Comparison of ENCODE assay signal across 10 cellular contexts in the genomic region with DNA sequence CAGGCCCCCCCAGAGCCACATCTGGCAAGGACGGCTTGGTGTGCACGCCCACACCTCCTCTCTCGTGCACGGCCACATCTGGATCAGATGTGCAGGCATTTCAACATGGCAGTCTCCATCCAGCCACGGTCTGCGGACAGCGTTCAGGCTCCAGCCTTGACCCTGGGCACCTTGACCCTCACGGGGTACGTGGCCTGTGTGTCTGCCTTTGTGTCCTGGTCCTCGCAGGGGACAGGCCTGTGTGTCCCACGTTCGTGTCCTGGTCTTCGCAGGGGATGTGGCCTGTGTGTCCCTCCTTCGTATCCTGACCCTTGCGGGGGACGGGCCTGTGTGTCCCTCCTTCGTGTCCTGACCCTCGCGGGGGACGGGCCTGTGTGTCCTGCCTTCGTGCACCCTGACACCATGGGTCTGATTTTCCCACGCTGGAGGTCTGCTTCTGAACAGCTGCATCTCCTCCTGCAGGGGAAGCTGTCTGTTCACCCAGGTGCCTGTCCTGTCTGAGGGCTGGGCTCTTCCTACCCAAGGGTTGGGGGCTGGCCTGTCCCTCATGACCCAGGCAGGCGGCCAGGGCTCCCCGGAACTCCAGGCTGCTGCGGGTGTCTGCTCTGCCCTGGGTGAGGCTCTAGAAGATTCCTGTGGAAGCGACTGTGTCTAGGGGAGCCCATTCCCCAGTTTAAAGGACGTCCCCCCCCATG. TPM values are rescaled to one million over a fixed set of nuclear protein-coding genes. Genes with fewer than 3 reads are reported as not detected.
DNase-seq lines count a peak whose midpoint lies in the region; ATAC-seq, FAIRE-seq and TF ChIP-seq lines count a peak whose summit lies in the region.
"Had no signal": no experiment of that assay in that cellular context is flagged by ENCODE, and none has a peak within 500 bp of the region (broad histone marks: within the 10 kb centered on the region; RNA-seq: fewer than 3 reads in every experiment).

No MANE protein-coding gene starts in this region.

- no peak for ATAC-seq in activated CD8-positive, alpha-beta memory T cell treated with anti-CD3 and anti-CD28 coated beads, Interleukin-2, amount 10 ng/mL, durations not matched to agents 7 days and 5 days

- peak overlapping the region; percentile 58 for H2AK5ac ChIP-seq in mesenchymal stem cell (ENCODE audit: low read length, severe bottlenecking)

- H4K20me1 ChIP-seq in astrocyte (ENCODE audit: insufficient read depth, low read length), result peaks cover 86% of the 10 kb centered on the region

- H3K4ac ChIP-seq in mesenchymal stem cell (ENCODE audit: low read depth in 1 of 2, low read length in 2 of 2), result peak overlapping the region; percentile 67 to 92

- H3K23ac ChIP-seq in mesenchymal stem cell (ENCODE audit: low read length in 2 of 2), result peak overlapping the region in 1 of 2 experiments; percentile 0

- H3K4me1 ChIP-seq in astrocyte (ENCODE audit: insufficient read depth, low read length) (peaks cover 48% of the 10 kb centered on the region), mesenchymal stem cell (ENCODE audit: control insufficient read depth, insufficient read depth, low read depth, low read length) (peaks cover 76% of the 10 kb centered on the region), stomach (peaks cover 7 to 50% (median 40%) of the 10 kb centered on the region in 4 donors)

- peak overlapping the region; percentile 36 for H2BK120ac ChIP-seq in mesenchymal stem cell (ENCODE audit: low read depth, low read length)

- H3K27ac Mint-ChIP-seq in activated CD8-positive, alpha-beta memory T cell treated with anti-CD3 and anti-CD28 coated beads, Interleukin-2, amount 10 ng/mL, durations not matched to agents 7 days and 5 days, result no peak overlapping the region
- H3K27ac Mint-ChIP-seq in astrocyte (ENCODE audit: unreplicated experiment), result no peak overlapping the region
- no peak overlapping the region for H3K27ac Mint-ChIP-seq in activated CD4-positive, alpha-beta T cell treated with anti-CD3 and anti-CD28 coated beads, Interleukin-2, amount 10 ng/mL, durations not matched to agents 24 days and 14 days

- H3K27me3 ChIP-seq in astrocyte (ENCODE audit: insufficient read depth, low read length) (no peaks in the 10 kb centered on the region), mesenchymal stem cell (ENCODE audit: control insufficient read depth in 1 of 2, insufficient read depth in 1 of 2, low read length in 2 of 2) (no peaks in the 10 kb centered on the region), stomach (no peaks in the 10 kb centered on the region)

- H3K27ac ChIP-seq in astrocyte (ENCODE audit: low read depth, low read length) (peak overlapping the region; percentile 69), mesenchymal stem cell (ENCODE audit: low read length, poor library complexity, severe bottlenecking) (peak overlapping the region; percentile 58), stomach (peak overlapping the region in 3 of 5 donors; percentile 1 to 49 (median 31))

- TF ChIP-seq POLR2A in stomach (IDR thresholded peaks at IDR 0.05), result no peak

- intact Hi-C loops in stomach (cut with DNase I; ENCODE audit: low total_unique reads), result no loop called here
- intact Hi-C loops in activated CD4-positive, alpha-beta T cell treated with anti-CD3 and anti-CD28 coated beads, Interleukin-2, amount 10 ng/mL, durations not matched to agents 24 days and 14 days (cut with micrococcal nuclease), result no loop called here

- peaks cover 38% of the 10 kb centered on the region for H3K4me1 Mint-ChIP-seq in activated CD8-positive, alpha-beta memory T cell treated with anti-CD3 and anti-CD28 coated beads, Interleukin-2, amount 10 ng/mL, durations not matched to agents 7 days and 5 days
- peaks cover 55% of the 10 kb centered on the region for H3K4me1 Mint-ChIP-seq in astrocyte (ENCODE audit: low read depth, unreplicated experiment)
- H3K4me1 Mint-ChIP-seq in activated CD4-positive, alpha-beta T cell treated with anti-CD3 and anti-CD28 coated beads, Interleukin-2, amount 10 ng/mL, durations not matched to agents 24 days and 14 days, result peaks cover 35% of the 10 kb centered on the region

- no peak for FAIRE-seq in astrocyte (lab: Jason Lieb, UNC)

- no peak overlapping the region for H2AFZ ChIP-seq in astrocyte (ENCODE audit: low read depth, low read length)
- H2AFZ ChIP-seq in mesenchymal stem cell (ENCODE audit: low read depth, low read length), result no peak overlapping the region

- H3K9me3 Mint-ChIP-seq in activated CD8-positive, alpha-beta memory T cell treated with anti-CD3 and anti-CD28 coated beads, Interleukin-2, amount 10 ng/mL, durations not matched to agents 7 days and 5 days (ENCODE audit: low read depth), result no peaks in the 10 kb centered on the region
- peaks cover 2% of the 10 kb centered on the region for H3K9me3 Mint-ChIP-seq in astrocyte (ENCODE audit: unreplicated experiment)
- no peaks in the 10 kb centered on the region for H3K9me3 Mint-ChIP-seq in activated CD4-positive, alpha-beta T cell treated with anti-CD3 and anti-CD28 coated beads, Interleukin-2, amount 10 ng/mL, durations not matched to agents 24 days and 14 days

- peak overlapping the region; percentile 79 for H4K8ac ChIP-seq in mesenchymal stem cell (ENCODE audit: low read length)

- H3K18ac ChIP-seq in mesenchymal stem cell (ENCODE audit: low read depth in 1 of 2, low read length in 2 of 2), result peak overlapping the region; percentile 84 to 91

- peak; percentile 56 for DNase-seq in activated CD8-positive, alpha-beta memory T cell treated with anti-CD3 and anti-CD28 coated beads for 24 hours
- no peak for DNase-seq in activated CD8-positive, alpha-beta memory T cell treated with anti-CD3 and anti-CD28 coated beads, Interleukin-2, amount 10 ng/mL, durations not matched to agents 7 days and 5 days
- no peak for DNase-seq in astrocyte (ENCODE audit: low read depth)
- no peak for DNase-seq in mesenchymal stem cell
- no peak for DNase-seq in stomach
- DNase-seq in effector CD4-positive, alpha-beta T cell, result no peak
- DNase-seq in activated CD4-positive, alpha-beta T cell treated with anti-CD3 and anti-CD28 coated beads, Interleukin-2, amount 10 ng/mL, durations not matched to agents 24 days and 14 days, result no peak
- no peak for DNase-seq in kidney tubule cell (ENCODE audit: low spot score)
- DNase-seq: NCI-H146; stimulated activated CD8-positive, alpha-beta memory T cell treated with anti-CD3 and anti-CD28 coated beads, Interleukin-4, amount 100 ng/mL, for 48 hours had no signal

- CTCF ChIA-PET in activated CD8-positive, alpha-beta memory T cell treated with anti-CD3 and anti-CD28 coated beads, Interleukin-2, amount 10 ng/mL, durations not matched to agents 7 days and 5 days (lab: Charles Lee), result no interaction called here

- no peak for TF ChIP-seq EP300 in stomach (IDR thresholded peaks at IDR 0.05)

- H3K79me2 ChIP-seq in astrocyte (ENCODE audit: insufficient read depth, low read length), result peaks cover 90% of the 10 kb centered on the region

- peak overlapping the region in 1 of 2 experiments; percentile 69 for H3K14ac ChIP-seq in mesenchymal stem cell (ENCODE audit: low read length in 2 of 2)

- peak overlapping the region; percentile 76 for H2BK15ac ChIP-seq in mesenchymal stem cell (ENCODE audit: low read depth, poor library complexity, severe bottlenecking)

- no peaks in the 10 kb centered on the region for H3K79me1 ChIP-seq in mesenchymal stem cell (replicated peaks; ENCODE audit: low read length, poor library complexity, severe bottlenecking)

- no peaks in the 10 kb centered on the region for H3K27me3 Mint-ChIP-seq in activated CD8-positive, alpha-beta memory T cell treated with anti-CD3 and anti-CD28 coated beads, Interleukin-2, amount 10 ng/mL, durations not matched to agents 7 days and 5 days
- H3K27me3 Mint-ChIP-seq in astrocyte (ENCODE audit: low read depth, unreplicated experiment), result no peaks in the 10 kb centered on the region
- no peaks in the 10 kb centered on the region for H3K27me3 Mint-ChIP-seq in activated CD4-positive, alpha-beta T cell treated with anti-CD3 and anti-CD28 coated beads, Interleukin-2, amount 10 ng/mL, durations not matched to agents 24 days and 14 days

- no peak overlapping the region for H3K4me3 Mint-ChIP-seq in activated CD8-positive, alpha-beta memory T cell treated with anti-CD3 and anti-CD28 coated beads, Interleukin-2, amount 10 ng/mL, durations not matched to agents 7 days and 5 days
- no peak overlapping the region for H3K4me3 Mint-ChIP-seq in astrocyte (ENCODE audit: unreplicated experiment)
- H3K4me3 Mint-ChIP-seq in activated CD4-positive, alpha-beta T cell treated with anti-CD3 and anti-CD28 coated beads, Interleukin-2, amount 10 ng/mL, durations not matched to agents 24 days and 14 days, result no peak overlapping the region

- WGBS in mesenchymal stem cell, result 80% methylated on average over 27 of the region's 27 CpGs
- WGBS in stomach, 5 donors, result 84 to 92% (median 87%) methylated on average over 22 to 27 of the region's 27 CpGs

- H2BK12ac ChIP-seq in mesenchymal stem cell (ENCODE audit: low read length in 2 of 2), result peak overlapping the region; percentile 81 to 89

- H2BK5ac ChIP-seq in mesenchymal stem cell (ENCODE audit: low read depth, low read length, poor library complexity, severe bottlenecking), result no peak overlapping the region

- H3K4me2 ChIP-seq in astrocyte (ENCODE audit: low read length) (peak overlapping the region; percentile 76), mesenchymal stem cell (ENCODE audit: low read length, poor library complexity, severe bottlenecking) (no peak overlapping the region)

- H3K4me3 ChIP-seq in astrocyte (ENCODE audit: insufficient read depth, low read depth, low read length) (no peak overlapping the region), mesenchymal stem cell (ENCODE audit: insufficient read depth in 1 of 2, low read depth in 1 of 2, low read length in 2 of 2) (no peak overlapping the region), stomach (no peak overlapping the region)

- no peaks in the 10 kb centered on the region for H3K36me3 ChIP-seq in astrocyte (ENCODE audit: insufficient read depth, low read length)
- H3K36me3 ChIP-seq in mesenchymal stem cell (ENCODE audit: control insufficient read depth in 1 of 2, insufficient read depth in 2 of 2, low read depth in 1 of 2, low read length in 2 of 2), result peaks cover 14 to 47% of the 10 kb centered on the region in 2 experiments
- no peaks in the 10 kb centered on the region for H3K36me3 ChIP-seq in stomach

- H3K36me3 Mint-ChIP-seq in activated CD8-positive, alpha-beta memory T cell treated with anti-CD3 and anti-CD28 coated beads, Interleukin-2, amount 10 ng/mL, durations not matched to agents 7 days and 5 days, result peaks cover 9% of the 10 kb centered on the region
- H3K36me3 Mint-ChIP-seq in astrocyte (ENCODE audit: low read depth, unreplicated experiment), result peaks cover 9% of the 10 kb centered on the region
- H3K36me3 Mint-ChIP-seq in activated CD4-positive, alpha-beta T cell treated with anti-CD3 and anti-CD28 coated beads, Interleukin-2, amount 10 ng/mL, durations not matched to agents 24 days and 14 days (ENCODE audit: low read depth), result peaks cover 25% of the 10 kb centered on the region

- H4K91ac ChIP-seq in mesenchymal stem cell (ENCODE audit: low read length), result peak overlapping the region; percentile 97

- H3K9ac ChIP-seq in astrocyte (ENCODE audit: low read length), result peak overlapping the region; percentile 66
- H3K9ac ChIP-seq in mesenchymal stem cell (ENCODE audit: low read length), result peak overlapping the region; percentile 41

- H3K9me3 ChIP-seq in astrocyte (ENCODE audit: insufficient read depth, low read depth, low read length) (no peaks in the 10 kb centered on the region), mesenchymal stem cell (ENCODE audit: control insufficient read depth, low read length) (no peaks in the 10 kb centered on the region), stomach (no peaks in the 10 kb centered on the region)

- no peak for TF ChIP-seq CTCF in astrocyte (IDR thresholded peaks at IDR 0.05; ENCODE audit: insufficient read depth, low read depth, low read length)
- TF ChIP-seq CTCF in stomach (IDR thresholded peaks at IDR 0.05), result no peak

RNA-seq across cellular contexts. Expression of gene RASA3, which starts 25.3 kb away (rescaled TPM):
- 10 to 100 TPM; 16.3 to 49.2 TPM for total RNA-seq in activated CD8-positive, alpha-beta memory T cell treated with anti-CD3 and anti-CD28 coated beads, Interleukin-2, amount 10 ng/mL, durations not matched to agents 7 days and 5 days
- total RNA-seq in astrocyte (41.1 and 41.4 TPM in 2 replicates), stomach (10 to 100 TPM in 1 of 5 donors, 1 to 10 TPM in 4; 3.8 to 22.3 (median 6.4) TPM)
- 44.2 TPM for polyA plus RNA-seq in mesenchymal stem cell (2013, experiment 1 of 2)
- 43.9 TPM for polyA plus RNA-seq in mesenchymal stem cell (2013, experiment 2 of 2)
- polyA plus RNA-seq in stomach, result 10 to 100 TPM in 2 of 3 donors, 1 to 10 TPM in 1; 3.7 to 11.8 (median 10.9) TPM
- total RNA-seq in activated CD4-positive, alpha-beta T cell treated with anti-CD3 and anti-CD28 coated beads, Interleukin-2, amount 10 ng/mL, durations not matched to agents 24 days and 14 days, result 15.9 TPM in 2 replicates
